In the genomic region with DNA sequence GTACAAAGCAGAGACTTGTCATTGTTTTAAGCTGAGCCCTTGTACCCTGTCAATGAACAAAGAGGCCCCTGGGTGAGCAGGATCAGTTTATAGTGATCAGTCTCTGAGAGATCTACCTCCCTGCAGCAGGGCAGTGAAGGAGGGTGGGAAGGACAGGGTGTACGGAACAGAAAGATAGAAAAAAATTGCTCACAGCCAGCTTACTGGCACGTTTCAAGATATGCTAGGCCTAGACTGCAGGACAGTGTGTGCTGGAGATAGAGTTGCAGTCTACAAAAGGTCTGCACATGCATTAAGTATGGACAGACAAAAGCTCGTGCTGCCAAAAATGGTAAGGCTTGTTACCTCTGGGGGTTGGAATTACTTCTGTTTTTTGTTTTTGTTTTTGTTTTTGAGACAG, we compare ENCODE assay signal across 25 cellular contexts. TPM values are rescaled to one million over a fixed set of nuclear protein-coding genes. Genes with fewer than 3 reads are reported as not detected.
"Had no signal": no experiment of that assay in that cellular context is flagged by ENCODE, and none has a peak within 500 bp of the region (broad histone marks: within the 10 kb centered on the region; RNA-seq: fewer than 3 reads in every experiment).

No MANE protein-coding gene starts in this region.

- DNase-seq: activated CD4-positive, alpha-beta T cell treated with anti-CD3 and anti-CD28 coated beads, Interleukin-2, amount 10 ng/mL, durations not matched to agents 7 days and 5 days; activated CD4-positive, CD25-positive, alpha-beta regulatory T cell treated with anti-CD3 and anti-CD28 coated beads, Interleukin-2, amount 50 U/mL, for 72 hours; activated CD8-positive, alpha-beta memory T cell treated with anti-CD3 and anti-CD28 coated beads, Interleukin-2, amount 10 ng/mL, durations not matched to agents 7 days and 5 days; activated CD8-positive, alpha-beta T cell treated with anti-CD3 and anti-CD28 coated beads for 36 hours; activated effector memory CD4-positive, alpha-beta T cell treated with anti-CD3 and anti-CD28 coated beads, Interleukin-2, amount 50 U/mL, for 16 hours; activated naive CD4-positive, alpha-beta T cell treated with anti-CD3 and anti-CD28 coated beads, Interleukin-2, amount 10 ng/mL, durations not matched to agents 7 days and 5 days; activated T-cell treated with anti-CD3 and anti-CD28 coated beads for 4 hours; esophagus squamous epithelium; gastrocnemius medialis; islet precursor cell; left colon; lower lobe of right lung; mesendoderm; naive B cell; retina; substantia nigra; tibial artery; WERI-Rb-1 had no signal

- H3K4me3 ChIP-seq: coronary artery, esophagus squamous epithelium, gastrocnemius medialis, lower lobe of right lung, tibial artery had no signal

- H3K27ac ChIP-seq: coronary artery, esophagus squamous epithelium, gastrocnemius medialis, lower lobe of right lung, tibial artery, WERI-Rb-1 had no signal

- H3K36me3 ChIP-seq: esophagus squamous epithelium, gastrocnemius medialis, lower lobe of right lung, tibial artery, WERI-Rb-1 had no signal

- H3K9me3 ChIP-seq: esophagus squamous epithelium, gastrocnemius medialis, lower lobe of right lung, tibial artery had no signal

- H3K27me3 ChIP-seq: gastrocnemius medialis, tibial artery had no signal

- H3K4me1 ChIP-seq: gastrocnemius medialis, lower lobe of right lung, tibial artery had no signal

- ATAC-seq: activated CD8-positive, alpha-beta memory T cell treated with anti-CD3 and anti-CD28 coated beads, Interleukin-2, amount 10 ng/mL, durations not matched to agents 7 days and 5 days; activated CD8-positive, alpha-beta T cell treated with anti-CD3 and anti-CD28 coated beads for 36 hours; left colon; lower lobe of right lung had no signal

- FAIRE-seq: TTC549 had no signal

RNA-seq across cellular contexts. Expression of gene OVAAL, which starts 34.6 kb away (rescaled TPM):
- total RNA-seq: activated CD4-positive, alpha-beta T cell treated with anti-CD3 and anti-CD28 coated beads, Interleukin-2, amount 10 ng/mL, durations not matched to agents 7 days and 5 days; activated CD8-positive, alpha-beta memory T cell treated with anti-CD3 and anti-CD28 coated beads, Interleukin-2, amount 10 ng/mL, durations not matched to agents 7 days and 5 days; activated CD8-positive, alpha-beta T cell treated with anti-CD3 and anti-CD28 coated beads for 36 hours; esophagus squamous epithelium; gastrocnemius medialis; left colon; lower lobe of right lung; mucosa of gallbladder; neural crest cell; osteocyte; progenitor cell of endocrine pancreas had no signal
- polyA plus RNA-seq: urinary bladder had no signal
